9 cellular contexts compared by ENCODE assay signal in genomic region chr3:66450389-66451022, GRCh38. TPM values are rescaled to one million over a fixed set of nuclear protein-coding genes. Genes with fewer than 3 reads are reported as not detected.
DNase-seq lines count a peak whose midpoint lies in the region; FAIRE-seq and TF ChIP-seq lines count a peak whose summit lies in the region.
"Had no signal": no experiment of that assay in that cellular context is flagged by ENCODE, and none has a peak within 500 bp of the region (broad histone marks: within the 10 kb centered on the region; RNA-seq: fewer than 3 reads in every experiment).

No MANE protein-coding gene starts in this region.

- H3K18ac ChIP-seq in trophoblast cell (ENCODE audit: low read length) = no peak overlapping the region

- TF ChIP-seq CTCF in mammary epithelial cell (conservative IDR thresholded peaks at IDR 0.05 in 1 of 2, IDR thresholded peaks at IDR 0.05 in 1 of 2; ENCODE audit: extremely low read depth in 1 of 2, insufficient read depth in 1 of 2, low read depth in 1 of 2, low read length in 2 of 2) (no peak), kidney (IDR thresholded peaks at IDR 0.05; ENCODE audit: borderline replicate concordance, extremely low read depth, insufficient read depth) (no peak)

- no peak overlapping the region for H3K4me3 Mint-ChIP-seq in activated CD4-positive, alpha-beta memory T cell treated with anti-CD3 and anti-CD28 coated beads, Interleukin-2, amount 10 ng/mL, durations not matched to agents 7 days and 5 days

- no peak overlapping the region for H3K27ac Mint-ChIP-seq in activated CD4-positive, alpha-beta memory T cell treated with anti-CD3 and anti-CD28 coated beads, Interleukin-2, amount 10 ng/mL, durations not matched to agents 7 days and 5 days

- no peaks in the 10 kb centered on the region for H3K79me1 ChIP-seq in trophoblast cell (ENCODE audit: low read length)

- H2AK5ac ChIP-seq in trophoblast cell (ENCODE audit: low read length) = no peak overlapping the region

- H3K27me3 Mint-ChIP-seq in activated CD4-positive, alpha-beta memory T cell treated with anti-CD3 and anti-CD28 coated beads, Interleukin-2, amount 10 ng/mL, durations not matched to agents 7 days and 5 days = no peaks in the 10 kb centered on the region

- no TSS peak for BruUV-seq in mammary epithelial cell (replicated peaks; lab: Mats Ljungman, UMichigan)

- H3K4me3 ChIP-seq in mammary epithelial cell (replicated peaks in 1 of 3; ENCODE audit: insufficient read depth in 1 of 3, low read depth in 2 of 3, low read length in 3 of 3) (no peak overlapping the region), kidney (ENCODE audit: low read length in 2 of 2) (peak overlapping the region; percentile 16 to 62), trophoblast cell (ENCODE audit: low read depth, low read length) (no peak overlapping the region)

- in situ Hi-C loops in mammary epithelial cell (cut with MboI; ENCODE audit: low sequenced_read_pairs in 2 of 2) = no loop called here

- no peak overlapping the region for H2BK12ac ChIP-seq in trophoblast cell (ENCODE audit: low read length)

- POLR2A ChIA-PET in activated CD4-positive, alpha-beta memory T cell treated with anti-CD3 and anti-CD28 coated beads, Interleukin-2, amount 10 ng/mL, durations not matched to agents 7 days and 5 days (lab: Charles Lee) = interaction anchor here (1.4 kb wide), 1 partner anchor 12 kb away, joined by 4 read pairs; no protein-coding TSS in a partner anchor

- H2AFZ ChIP-seq in mammary epithelial cell (ENCODE audit: low read depth, low read length) = peak overlapping the region; percentile 70
- H2AFZ ChIP-seq in trophoblast cell (ENCODE audit: insufficient read depth, low read length, poor library complexity) = no peak overlapping the region

- intact Hi-C loops in mammary epithelial cell (cut with micrococcal nuclease) = no loop called here
- intact Hi-C loops in kidney (cut with DNase I) = no loop called here

- H3K79me2 ChIP-seq in mammary epithelial cell (ENCODE audit: insufficient read depth, low read length) = no peaks in the 10 kb centered on the region
- H3K79me2 ChIP-seq in trophoblast cell (ENCODE audit: control insufficient read depth, insufficient read depth, low read length, poor library complexity) = no peaks in the 10 kb centered on the region

- FAIRE-seq in kidney (lab: Jason Lieb, UNC) (peak; percentile 57), GM12891 (lab: Jason Lieb, UNC) (no peak)
- FAIRE-seq: colon had no signal

- dilution Hi-C loops in mammary epithelial cell (cut with HindIII; ENCODE audit: low sequenced_read_pairs) = no loop called here

- H4K12ac ChIP-seq in trophoblast cell (ENCODE audit: low read depth, low read length) = no peak overlapping the region

- H4K8ac ChIP-seq in trophoblast cell (ENCODE audit: low read depth, low read length) = no peak overlapping the region

- H3K36me3 ChIP-seq in mammary epithelial cell (ENCODE audit: insufficient read depth, low read length) = no peaks in the 10 kb centered on the region
- no peaks in the 10 kb centered on the region for H3K36me3 ChIP-seq in kidney (ENCODE audit: control insufficient read depth in 1 of 2, insufficient read depth in 2 of 2, low read length in 2 of 2)
- H3K36me3 ChIP-seq in trophoblast cell (ENCODE audit: control insufficient read depth in 1 of 2, insufficient read depth in 2 of 2, low read length in 2 of 2) = no peaks in the 10 kb centered on the region

- H2BK120ac ChIP-seq in trophoblast cell (ENCODE audit: insufficient read depth, low read length, poor library complexity) = no peak overlapping the region

- H3K27ac ChIP-seq in mammary epithelial cell (ENCODE audit: insufficient read depth, low read depth, low read length) (no peak overlapping the region), kidney (ENCODE audit: low read depth in 2 of 2, low read length in 2 of 2) (no peak overlapping the region), trophoblast cell (ENCODE audit: low read depth, low read length) (no peak overlapping the region)

- no peaks in the 10 kb centered on the region for H3K9me3 ChIP-seq in mammary epithelial cell (replicated peaks; ENCODE audit: insufficient read depth, low read length)
- H3K9me3 ChIP-seq in kidney (ENCODE audit: control insufficient read depth in 1 of 2, low read length in 2 of 2) = no peaks in the 10 kb centered on the region
- no peaks in the 10 kb centered on the region for H3K9me3 ChIP-seq in trophoblast cell (ENCODE audit: insufficient read depth, low read depth, low read length)

- 11% methylated on average over 4 of the region's 4 CpGs for WGBS in mammary epithelial cell (ENCODE audit: low coverage, missing lambda C conversion rate)
- WGBS in trophoblast cell (ENCODE audit: extremely low coverage, insufficient coverage, insufficient read length) = no CpG with 5 or more reads among the region's 4 CpGs

- H3K36me3 Mint-ChIP-seq in activated CD4-positive, alpha-beta memory T cell treated with anti-CD3 and anti-CD28 coated beads, Interleukin-2, amount 10 ng/mL, durations not matched to agents 7 days and 5 days (ENCODE audit: low read depth) = peaks cover 32% of the 10 kb centered on the region

- DNase-seq in Kasumi-1 (lab: John Stamatoyannopoulos, UW) (peak; percentile 12 to 21), mammary epithelial cell (no peak), kidney (no peak), superior temporal gyrus (ENCODE audit: extremely low spot score) (peak; percentile 87), NCI-H774 (lab: John Stamatoyannopoulos, UW) (no peak), trophoblast cell (no peak), GM12891 (ENCODE audit: insufficient read length, low spot score) (no peak)
- no peak for DNase-seq in activated CD4-positive, alpha-beta memory T cell treated with anti-CD3 and anti-CD28 coated beads, Interleukin-2, amount 10 ng/mL, durations not matched to agents 7 days and 5 days

- no peaks in the 10 kb centered on the region for H3K9me3 Mint-ChIP-seq in activated CD4-positive, alpha-beta memory T cell treated with anti-CD3 and anti-CD28 coated beads, Interleukin-2, amount 10 ng/mL, durations not matched to agents 7 days and 5 days

- no peak overlapping the region for H2BK5ac ChIP-seq in trophoblast cell (ENCODE audit: low read depth, low read length, poor library complexity)

- no peak overlapping the region for H3K14ac ChIP-seq in trophoblast cell (ENCODE audit: low read length)

- H3K4me1 Mint-ChIP-seq in activated CD4-positive, alpha-beta memory T cell treated with anti-CD3 and anti-CD28 coated beads, Interleukin-2, amount 10 ng/mL, durations not matched to agents 7 days and 5 days = peaks cover 8% of the 10 kb centered on the region

- H3K23ac ChIP-seq in trophoblast cell (ENCODE audit: low read length) = no peak overlapping the region

- CTCF ChIA-PET in mammary epithelial cell (lab: Charles Lee; ENCODE audit: low non-redundant PET) = no interaction called here
- CTCF ChIA-PET in activated CD4-positive, alpha-beta memory T cell treated with anti-CD3 and anti-CD28 coated beads, Interleukin-2, amount 10 ng/mL, durations not matched to agents 7 days and 5 days (lab: Charles Lee) = no interaction called here

- TF ChIP-seq POLR2A in GM12891 (IDR thresholded peaks at IDR 0.05; ENCODE audit: low read depth, low read length) = no peak

- no peaks in the 10 kb centered on the region for H3K27me3 ChIP-seq in mammary epithelial cell (ENCODE audit: insufficient read depth, low read length)
- no peaks in the 10 kb centered on the region for H3K27me3 ChIP-seq in trophoblast cell (ENCODE audit: insufficient read depth, low read length)

- no peak overlapping the region for H4K91ac ChIP-seq in trophoblast cell (ENCODE audit: low read depth, low read length)

- H3K9ac ChIP-seq in mammary epithelial cell (ENCODE audit: insufficient read depth, low read length) = no peak overlapping the region
- no peak overlapping the region for H3K9ac ChIP-seq in kidney (ENCODE audit: low read length in 2 of 2)
- no peak overlapping the region for H3K9ac ChIP-seq in trophoblast cell (ENCODE audit: low read length)

- no peaks in the 10 kb centered on the region for H4K20me1 ChIP-seq in mammary epithelial cell (ENCODE audit: insufficient read depth, low read length)

- peak overlapping the region; percentile 55 for H3K4me2 ChIP-seq in mammary epithelial cell (ENCODE audit: insufficient read depth, low read depth, low read length)
- H3K4me2 ChIP-seq in trophoblast cell (ENCODE audit: low read length) = no peak overlapping the region

- no peak overlapping the region for H3K4ac ChIP-seq in trophoblast cell (ENCODE audit: low read depth, low read length)

- H3K4me1 ChIP-seq in mammary epithelial cell (ENCODE audit: insufficient read depth, low read length) (peaks cover 9% of the 10 kb centered on the region), kidney (ENCODE audit: control insufficient read depth in 1 of 2, insufficient read depth in 1 of 2, low read depth in 1 of 2, low read length in 2 of 2) (peaks cover 11 to 25% of the 10 kb centered on the region in 2 donors), trophoblast cell (ENCODE audit: control insufficient read depth in 1 of 2, insufficient read depth in 2 of 2, low read length in 2 of 2) (no peaks in the 10 kb centered on the region)

TF ChIP-seq in GM12891, 5 proteins besides CTCF, POLR2A, EP300 and RAD21:
- TF ChIP-seq POLR2AphosphoS5 (IDR thresholded peaks at IDR 0.05; ENCODE audit: low read depth, low read length) = no peak
- TF ChIP-seq TAF1 (IDR thresholded peaks at IDR 0.05; ENCODE audit: low read depth, low read length) = no peak
- no peak for TF ChIP-seq PAX5 (IDR thresholded peaks at IDR 0.05; ENCODE audit: insufficient read depth, low read length, severe bottlenecking)

RNA-seq across cellular contexts. Expression of gene LRIG1, which starts 50.3 kb away (rescaled TPM):
- total RNA-seq in mammary epithelial cell (10 to 100 TPM; 11.7 to 15.3 TPM), kidney (20.6 TPM)
- polyA plus RNA-seq in mammary epithelial cell (10.4 TPM), kidney (ENCODE audit: insufficient read depth, low read depth, low replicate concordance) (8.2 TPM)
- 82.8 TPM for polyA minus RNA-seq in mammary epithelial cell
- polyA plus RNA-seq in trophoblast cell (2013) = 0.33 and 0.42 TPM in 2 replicates
- 6.5 TPM for polyA plus RNA-seq in GM12891 (2012; ENCODE audit: low read depth, missing spikeins)
- total RNA-seq in activated CD4-positive, alpha-beta memory T cell treated with anti-CD3 and anti-CD28 coated beads, Interleukin-2, amount 10 ng/mL, durations not matched to agents 7 days and 5 days = 10 to 100 TPM; 43.0 to 43.7 TPM

Comparison
In these comparisons a context has a peak if more than half of its experiments do, and no peak if none do; other contexts are left out.
1. DNase-seq: peak in Kasumi-1 (2 of 2) and superior temporal gyrus (single experiment); none in mammary epithelial cell (single experiment), kidney (single experiment), NCI-H774 (single experiment), trophoblast cell (0 of 2), GM12891 (single experiment) and activated CD4-positive, alpha-beta memory T cell treated with anti-CD3 and anti-CD28 coated beads, Interleukin-2, amount 10 ng/mL, durations not matched to agents 7 days and 5 days (single experiment).
2. H3K4me3 ChIP-seq: peak in kidney (2 of 2); none in mammary epithelial cell (0 of 3) and trophoblast cell (single experiment).